18 cellular contexts compared by ENCODE assay signal in genomic region chr1:67441739-67442286, GRCh38. TPM values are rescaled to one million over a fixed set of nuclear protein-coding genes. Genes with fewer than 3 reads are reported as not detected.
DNase-seq lines count a peak whose midpoint lies in the region; ATAC-seq and TF ChIP-seq lines count a peak whose summit lies in the region.
"Had no signal": no experiment of that assay in that cellular context is flagged by ENCODE, and none has a peak within 500 bp of the region (broad histone marks: within the 10 kb centered on the region; RNA-seq: fewer than 3 reads in every experiment).

No MANE protein-coding gene starts in this region.

- no peak for TF ChIP-seq CTCF in GM23338 (conservative IDR thresholded peaks at IDR 0.05; ENCODE audit: low read depth in 2 of 2)

- no peaks in the 10 kb centered on the region for H3F3A ChIP-seq in GM23338 (replicated peaks; ENCODE audit: low read depth)

- H3K4me1 ChIP-seq in GM23338 (ENCODE audit: insufficient read depth) = no peaks in the 10 kb centered on the region; the same call in 1 of the 2 replicates
- H3K4me1 ChIP-seq: A549 had no signal

- no peaks in the 10 kb centered on the region for H3K27me3 Mint-ChIP-seq in activated T-cell treated with anti-CD3 and anti-CD28 coated beads, Interleukin-2, amount 50 U/mL, for 4 hours (ENCODE audit: low read depth)
- H3K27me3 Mint-ChIP-seq in GM23338 (ENCODE audit: insufficient read depth, low read depth, poor library complexity) (peaks cover 2% of the 10 kb centered on the region), T-helper 17 cell (peaks cover 10% of the 10 kb centered on the region)
- no peaks in the 10 kb centered on the region for H3K27me3 Mint-ChIP-seq in activated T-helper 17 cell treated with anti-CD3 and anti-CD28 coated beads, Interleukin-2, amount 50 U/mL, for 72 hours

- H3K4me3 ChIP-seq in GM23338 = no peak overlapping the region
- H3K4me3 ChIP-seq: A549, gastroesophageal sphincter, HAP-1, spleen had no signal

- no peaks in the 10 kb centered on the region for H3K36me3 Mint-ChIP-seq in activated T-cell treated with anti-CD3 and anti-CD28 coated beads, Interleukin-2, amount 50 U/mL, for 4 hours (ENCODE audit: insufficient read depth)
- H3K36me3 Mint-ChIP-seq in GM23338 (ENCODE audit: low read depth) (no peaks in the 10 kb centered on the region), T-helper 17 cell (ENCODE audit: low read depth) (no peaks in the 10 kb centered on the region)
- H3K36me3 Mint-ChIP-seq in activated T-helper 17 cell treated with anti-CD3 and anti-CD28 coated beads, Interleukin-2, amount 50 U/mL, for 72 hours (ENCODE audit: low read depth) = no peaks in the 10 kb centered on the region

- H3K9me3 Mint-ChIP-seq in activated T-cell treated with anti-CD3 and anti-CD28 coated beads, Interleukin-2, amount 50 U/mL, for 4 hours = no peaks in the 10 kb centered on the region
- no peaks in the 10 kb centered on the region for H3K9me3 Mint-ChIP-seq in GM23338
- H3K9me3 Mint-ChIP-seq in activated T-helper 17 cell treated with anti-CD3 and anti-CD28 coated beads, Interleukin-2, amount 50 U/mL, for 72 hours = no peaks in the 10 kb centered on the region
- H3K9me3 Mint-ChIP-seq: activated T-helper 2 cell treated with anti-CD3 and anti-CD28 coated beads, Interferon-gamma antibody, Interleukin-2, Interleukin-4, amounts not matched to agents 10 μg/mL and 5 μg/mL and 100 μg/mL, durations not matched to agents 14 hours and 24 hours and 36 hours had no signal

- H3K4me2 ChIP-seq in GM23338 = no peak overlapping the region
- H3K4me2 ChIP-seq: A549 had no signal

- H4K20me1 ChIP-seq in GM23338 (replicated peaks; ENCODE audit: insufficient read depth) = no peaks in the 10 kb centered on the region

- H3K36me3 ChIP-seq in GM23338 (ENCODE audit: insufficient read depth) = no peaks in the 10 kb centered on the region
- H3K36me3 ChIP-seq: gastroesophageal sphincter, HAP-1, spleen had no signal

- peak overlapping the region; percentile 15 for H2AFZ ChIP-seq in GM23338

- H3K27me3 ChIP-seq in GM23338 (ENCODE audit: insufficient read depth) = no peaks in the 10 kb centered on the region
- H3K27me3 ChIP-seq: gastroesophageal sphincter had no signal

- peak; percentile 88 for ATAC-seq in activated T-cell treated with anti-CD3 and anti-CD28 coated beads, Interleukin-2, amount 50 U/mL, for 4 hours
- ATAC-seq in GM23338 = no peak
- peak; percentile 85 for ATAC-seq in activated T-helper 17 cell treated with anti-CD3 and anti-CD28 coated beads, Interleukin-2, amount 50 U/mL, for 72 hours (replicated peaks)
- ATAC-seq in stimulated activated naive CD8-positive, alpha-beta T cell treated with anti-CD3 and anti-CD28 coated beads, Interleukin-15, Interleukin-2, amounts not matched to agents 100 U/mL and 50 U/mL, for 24 hours = peak; percentile 94
- no peak for ATAC-seq in T-helper 17 cell
- ATAC-seq: A549, gastroesophageal sphincter, PC-3 had no signal

- H3K79me2 ChIP-seq in GM23338 (replicated peaks; ENCODE audit: insufficient read depth) = no peaks in the 10 kb centered on the region

- no peak overlapping the region for H3K4me3 Mint-ChIP-seq in activated T-cell treated with anti-CD3 and anti-CD28 coated beads, Interleukin-2, amount 50 U/mL, for 4 hours
- H3K4me3 Mint-ChIP-seq in GM23338 (no peak overlapping the region), T-helper 17 cell (no peak overlapping the region)
- H3K4me3 Mint-ChIP-seq in activated T-helper 17 cell treated with anti-CD3 and anti-CD28 coated beads, Interleukin-2, amount 50 U/mL, for 72 hours = no peak overlapping the region

- H3K9me3 ChIP-seq in T-helper 17 cell (ENCODE audit: control insufficient read depth, low read length, poor library complexity, severe bottlenecking) = no peaks in the 10 kb centered on the region
- H3K9me3 ChIP-seq: A549, gastroesophageal sphincter, HAP-1, spleen had no signal

- peaks cover 19% of the 10 kb centered on the region for H3K4me1 Mint-ChIP-seq in activated T-cell treated with anti-CD3 and anti-CD28 coated beads, Interleukin-2, amount 50 U/mL, for 4 hours (ENCODE audit: low read depth)
- peaks cover 6% of the 10 kb centered on the region; the same call in 2 of the 3 replicates for H3K4me1 Mint-ChIP-seq in GM23338
- H3K4me1 Mint-ChIP-seq in activated T-helper 17 cell treated with anti-CD3 and anti-CD28 coated beads, Interleukin-2, amount 50 U/mL, for 72 hours = no peaks in the 10 kb centered on the region
- H3K4me1 Mint-ChIP-seq in T-helper 17 cell = peaks cover 3% of the 10 kb centered on the region

- no peak for DNase-seq in activated T-cell treated with anti-CD3 and anti-CD28 coated beads, Interleukin-2, amount 50 U/mL, for 4 hours
- DNase-seq in activated T-cell treated with anti-CD3 and anti-CD28 coated beads for 4 hours (no peak), GM23338 (ENCODE audit: low spot score) (no peak), T-helper 17 cell (no peak), NCI-H510A (lab: John Stamatoyannopoulos, UW) (no peak), SKM-1 treated with dmso at 0.1 percent for 144 hours (lab: John Stamatoyannopoulos, UW; ENCODE audit: unreplicated experiment) (no peak)
- no peak for DNase-seq in stimulated activated naive CD8-positive, alpha-beta T cell treated with anti-CD3 and anti-CD28 coated beads, Interleukin-15, Interleukin-2, amounts not matched to agents 100 U/mL and 50 U/mL, for 24 hours
- DNase-seq: cortex of kidney, NCI-H1092 treated with DMSO at 0.1 percent for 48 hours, NCI-H748 treated with DMSO at 0.1 percent for 48 hours, spleen had no signal

- no peaks in the 10 kb centered on the region for H3K9me2 ChIP-seq in GM23338 (ENCODE audit: insufficient read depth)

- H3K27ac ChIP-seq in GM23338 (ENCODE audit: low read depth) = no peak overlapping the region
- H3K27ac ChIP-seq: A549, epithelial cell of prostate, spleen had no signal

- H3K27ac Mint-ChIP-seq in GM23338 (no peak overlapping the region), T-helper 17 cell (no peak overlapping the region)
- H3K27ac Mint-ChIP-seq in activated T-helper 17 cell treated with anti-CD3 and anti-CD28 coated beads, Interleukin-2, amount 50 U/mL, for 72 hours = no peak overlapping the region
- H3K27ac Mint-ChIP-seq: activated T-helper 2 cell treated with anti-CD3 and anti-CD28 coated beads, Interferon-gamma antibody, Interleukin-2, Interleukin-4, amounts not matched to agents 10 μg/mL and 5 μg/mL and 100 μg/mL, durations not matched to agents 14 hours and 24 hours and 36 hours had no signal

TF ChIP-seq in GM23338, 12 proteins besides CTCF, POLR2A, EP300 and RAD21 (continues in another document):
- no peak for TF ChIP-seq CREB1 (CRISPR knock-in tag; IDR thresholded peaks at IDR 0.05; ENCODE audit: low read depth)
- no peak for TF ChIP-seq POLR2AphosphoS5 (IDR thresholded peaks at IDR 0.05; ENCODE audit: low read depth)
- TF ChIP-seq, protein P1, sequence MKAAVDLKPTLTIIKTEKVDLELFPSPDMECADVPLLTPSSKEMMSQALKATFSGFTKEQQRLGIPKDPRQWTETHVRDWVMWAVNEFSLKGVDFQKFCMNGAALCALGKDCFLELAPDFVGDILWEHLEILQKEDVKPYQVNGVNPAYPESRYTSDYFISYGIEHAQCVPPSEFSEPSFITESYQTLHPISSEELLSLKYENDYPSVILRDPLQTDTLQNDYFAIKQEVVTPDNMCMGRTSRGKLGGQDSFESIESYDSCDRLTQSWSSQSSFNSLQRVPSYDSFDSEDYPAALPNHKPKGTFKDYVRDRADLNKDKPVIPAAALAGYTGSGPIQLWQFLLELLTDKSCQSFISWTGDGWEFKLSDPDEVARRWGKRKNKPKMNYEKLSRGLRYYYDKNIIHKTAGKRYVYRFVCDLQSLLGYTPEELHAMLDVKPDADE (IDR thresholded peaks at IDR 0.05) = no peak
- TF ChIP-seq NANOG (IDR thresholded peaks at IDR 0.05; ENCODE audit: borderline replicate concordance) = no peak
- no peak for TF ChIP-seq EZH2phosphoT487 (IDR thresholded peaks at IDR 0.05; ENCODE audit: unreplicated experiment)
- TF ChIP-seq JUNB (IDR thresholded peaks at IDR 0.05; ENCODE audit: unreplicated experiment) = no peak
- TF ChIP-seq EZH2 (IDR thresholded peaks at IDR 0.05; ENCODE audit: low read depth, unreplicated experiment) = no peak

RNA-seq across cellular contexts. Expression of gene SERBP1, which starts 11.6 kb away (rescaled TPM):
- total RNA-seq in activated T-cell treated with anti-CD3 and anti-CD28 coated beads, Interleukin-2, amount 50 U/mL, for 4 hours = 100 to 1,000 TPM; 753 to 907 (median 821) TPM
- total RNA-seq in GM23338 (2014; rRNA removed; shearing (Covaris generic)) = 674 and 696 TPM in 2 replicates
- polyA plus RNA-seq in GM23338 (2016; fragmentation: Nextera tagmentation; extraction: Ambion mirVana) = 532 and 559 TPM in 2 replicates
- 100 to 1,000 TPM; 225 to 393 TPM for total RNA-seq in activated T-helper 17 cell treated with anti-CD3 and anti-CD28 coated beads, Interleukin-2, amount 50 U/mL, for 72 hours
- 100 to 1,000 TPM; 129 to 131 TPM for total RNA-seq in T-helper 17 cell

Comparison
In these comparisons a context has a peak if more than half of its experiments do, and no peak if none do; other contexts are left out.
1. ATAC-seq: peak in activated T-cell treated with anti-CD3 and anti-CD28 coated beads, Interleukin-2, amount 50 U/mL, for 4 hours (2 of 2), activated T-helper 17 cell treated with anti-CD3 and anti-CD28 coated beads, Interleukin-2, amount 50 U/mL, for 72 hours (single experiment) and stimulated activated naive CD8-positive, alpha-beta T cell treated with anti-CD3 and anti-CD28 coated beads, Interleukin-15, Interleukin-2, amounts not matched to agents 100 U/mL and 50 U/mL, for 24 hours (single experiment); none in GM23338 (single experiment) and T-helper 17 cell (single experiment).